9 cellular contexts compared by ENCODE assay signal in the genomic region with DNA sequence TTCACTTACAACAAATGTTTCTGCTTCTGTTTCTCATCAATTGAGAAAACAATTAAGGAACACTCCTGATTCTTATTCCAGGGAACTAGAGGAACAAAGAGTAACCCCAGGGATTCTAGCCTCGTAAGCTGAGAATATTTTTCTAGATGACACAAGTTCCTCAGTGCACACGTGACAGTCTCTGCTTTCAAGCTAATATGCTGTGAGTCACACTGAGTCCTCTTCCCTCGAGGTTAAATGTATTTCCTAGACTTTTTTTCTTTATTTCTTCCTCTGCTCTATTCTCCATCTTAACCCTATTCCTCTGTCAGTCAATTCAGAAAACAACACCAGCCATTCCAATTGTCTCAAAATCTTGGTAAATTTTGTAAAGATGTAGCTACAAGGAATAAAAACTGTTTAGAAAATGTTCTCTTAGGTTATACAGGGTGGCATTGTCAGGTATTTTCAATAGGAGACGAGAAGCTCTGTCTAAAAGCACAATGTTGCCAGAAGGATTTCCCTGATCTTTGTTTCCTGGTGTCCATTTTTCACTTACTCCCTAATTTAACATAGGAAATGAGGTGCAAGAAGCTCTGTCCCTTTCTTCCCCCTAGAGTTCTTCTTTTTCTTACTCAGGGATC. TPM values are rescaled to one million over a fixed set of nuclear protein-coding genes. Genes with fewer than 3 reads are reported as not detected.
A peak's percentile ranks its signal among the peaks of the same experiment; 100 is the strongest.
DNase-seq lines count a peak whose midpoint lies in the region; ATAC-seq and TF ChIP-seq lines count a peak whose summit lies in the region.
"Had no signal": no experiment of that assay in that cellular context is flagged by ENCODE, and none has a peak within 500 bp of the region (broad histone marks: within the 10 kb centered on the region; RNA-seq: fewer than 3 reads in every experiment).

No MANE protein-coding gene starts in this region.

- H3K27ac ChIP-seq in gastroesophageal sphincter, result no peak overlapping the region
- H3K27ac ChIP-seq: 22Rv1 had no signal

- peaks cover 0 to 9% (median 0%) of the 10 kb centered on the region in 3 donors for H3K4me1 ChIP-seq in gastroesophageal sphincter

- no peaks in the 10 kb centered on the region for H3K9me3 ChIP-seq in gastroesophageal sphincter

- ATAC-seq in SK-N-SH treated with all-trans-retinoic acid at 6 μM for 48 hours (peak; percentile 96), gastroesophageal sphincter (peak; percentile 66)

- H3K36me3 ChIP-seq in gastroesophageal sphincter, result no peaks in the 10 kb centered on the region

- no peak for TF ChIP-seq CTCF in gastroesophageal sphincter (IDR thresholded peaks at IDR 0.05)

- no peak for TF ChIP-seq POLR2A in gastroesophageal sphincter (IDR thresholded peaks at IDR 0.05)

- DNase-seq in DMS 273 (lab: John Stamatoyannopoulos, UW; ENCODE audit: unreplicated experiment) (peak; percentile 18), DMS 273 treated with DMSO at 0.1 percent for 48 hours (lab: John Stamatoyannopoulos, UW) (no peak), smooth muscle cell of the brain vasculature (ENCODE audit: low read depth, low spot score) (peak; percentile 77)
- no peak for DNase-seq in central memory CD4-positive, alpha-beta T cell
- DNase-seq in activated CD4-positive, CD25-positive, alpha-beta regulatory T cell (lab: John Stamatoyannopoulos, UW), result no peak
- no peak for DNase-seq in activated effector memory CD4-positive, alpha-beta T cell treated with Interleukin-2 at 50 U/mL for 16 hours

- TF ChIP-seq EP300 in gastroesophageal sphincter (IDR thresholded peaks at IDR 0.05), result no peak

- H3K27me3 ChIP-seq in gastroesophageal sphincter, result no peaks in the 10 kb centered on the region

- 13 to 17% methylated on average over 3 to 4 of the region's 4 CpGs for WGBS in gastroesophageal sphincter (ENCODE audit: low coverage in 1 of 2), 2 donors

- H3K4me3 ChIP-seq in gastroesophageal sphincter, result no peak overlapping the region

TF ChIP-seq in SK-N-SH treated with all-trans-retinoic acid at 6 μM for 48 hours, 23 proteins besides CTCF, POLR2A, EP300 and RAD21:
- TF ChIP-seq BACH2 (CRISPR knock-in tag; IDR thresholded peaks at IDR 0.05; ENCODE audit: borderline replicate concordance), result no peak
- TF ChIP-seq ISL1 (CRISPR knock-in tag; IDR thresholded peaks at IDR 0.05), result peak; percentile 7; the same call in 1 of the 2 replicates
- no peak for TF ChIP-seq OSR1 (CRISPR knock-in tag; IDR thresholded peaks at IDR 0.05)
- no peak for TF ChIP-seq ZC3H10 (CRISPR knock-in tag; IDR thresholded peaks at IDR 0.05)
TF ChIP-seq in SK-N-SH treated with all-trans-retinoic acid at 6 μM for 48 hours: peak in this region for 1.

RNA-seq across cellular contexts. Expression of a gene that starts 5.8 kb away (rescaled TPM):
- 10 to 100 TPM; 11.7 to 34.6 (median 12.7) TPM for total RNA-seq in gastroesophageal sphincter

Comparison
In these comparisons a context has a peak if more than half of its experiments do, and no peak if none do; other contexts are left out.
1. DNase-seq: peak in DMS 273 (single experiment) and smooth muscle cell of the brain vasculature (single experiment); none in DMS 273 treated with DMSO at 0.1 percent for 48 hours (single experiment), central memory CD4-positive, alpha-beta T cell (single experiment), activated CD4-positive, CD25-positive, alpha-beta regulatory T cell (0 of 4) and activated effector memory CD4-positive, alpha-beta T cell treated with Interleukin-2 at 50 U/mL for 16 hours (single experiment).